In the genomic region with DNA sequence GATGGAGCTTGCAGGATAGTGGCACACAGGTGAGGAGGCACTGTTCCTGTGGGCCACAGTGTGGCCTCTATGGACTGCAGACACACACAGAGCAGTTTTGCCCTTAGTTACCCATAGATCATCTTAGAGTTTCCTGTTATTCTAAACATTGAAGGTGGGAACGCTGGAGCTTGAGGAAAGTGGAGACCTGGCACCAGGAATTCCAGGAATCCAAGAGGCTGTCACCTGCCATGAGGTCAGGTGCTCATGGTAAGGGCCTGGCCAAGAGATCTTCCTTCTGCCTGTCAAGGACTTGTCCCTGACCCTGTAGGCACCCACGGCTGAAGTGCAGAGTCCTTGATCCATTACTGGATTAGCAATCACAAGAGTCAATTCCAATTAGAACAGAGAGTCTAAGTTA, we compare ENCODE assay signal across 17 cellular contexts.
DNase-seq lines count a peak whose midpoint lies in the region; ATAC-seq and TF ChIP-seq lines count a peak whose summit lies in the region.
"Had no signal": no experiment of that assay in that cellular context is flagged by ENCODE, and none has a peak within 500 bp of the region (broad histone marks: within the 10 kb centered on the region; RNA-seq: fewer than 3 reads in every experiment).

No MANE protein-coding gene starts in this region.

- no peaks in the 10 kb centered on the region for H3K9me3 ChIP-seq in left ventricle myocardium inferior (replicated peaks)
- no peaks in the 10 kb centered on the region for H3K9me3 ChIP-seq in gastroesophageal sphincter
- H3K9me3 ChIP-seq in aorta (ENCODE audit: control insufficient read depth, low read length), result no peaks in the 10 kb centered on the region
- H3K9me3 ChIP-seq: body of pancreas had no signal

- peaks cover 69% of the 10 kb centered on the region for H3K4me1 ChIP-seq in left ventricle myocardium inferior
- H3K4me1 ChIP-seq in gastroesophageal sphincter, result peaks cover 25 to 76% (median 52%) of the 10 kb centered on the region in 3 donors
- H3K4me1 ChIP-seq in rectal smooth muscle tissue (ENCODE audit: control insufficient read depth, insufficient read depth, low read length), result peaks cover 37% of the 10 kb centered on the region
- peaks cover 2 to 15% of the 10 kb centered on the region in 2 donors for H3K4me1 ChIP-seq in aorta (ENCODE audit: control insufficient read depth in 1 of 2, insufficient read depth in 2 of 2, low read length in 2 of 2)

- no peak for TF ChIP-seq POLR2A in gastroesophageal sphincter (IDR thresholded peaks at IDR 0.05)

- H3K36me3 ChIP-seq in left ventricle myocardium inferior (no peaks in the 10 kb centered on the region), gastroesophageal sphincter (no peaks in the 10 kb centered on the region), rectal smooth muscle tissue (ENCODE audit: control insufficient read depth, insufficient read depth, low read length) (no peaks in the 10 kb centered on the region), aorta (ENCODE audit: control insufficient read depth in 1 of 2, insufficient read depth in 2 of 2, low read length in 1 of 2) (no peaks in the 10 kb centered on the region)

- no peak for TF ChIP-seq EP300 in gastroesophageal sphincter (IDR thresholded peaks at IDR 0.05)

- TF ChIP-seq CTCF in left ventricle myocardium inferior (IDR thresholded peaks at IDR 0.05; ENCODE audit: borderline replicate concordance), result no peak
- TF ChIP-seq CTCF in gastroesophageal sphincter (IDR thresholded peaks at IDR 0.05), result no peak

- intact Hi-C loops in left ventricle myocardium inferior (cut with micrococcal nuclease) (no loop called here), left cardiac atrium (cut with DNase I) (no loop called here), aorta (cut with DNase I) (loop anchor here in 1 of 2 donors (5.0 kb wide), 2 partner anchors 33 to 37 kb away; no protein-coding TSS in a partner anchor), head of caudate nucleus (cut with DNase I) (no loop called here)

- H3K27ac ChIP-seq in left ventricle myocardium inferior (replicated peaks), result peak overlapping the region; percentile 54
- H3K27ac ChIP-seq in gastroesophageal sphincter, result peak overlapping the region; percentile 37 to 85 (median 80)
- H3K27ac ChIP-seq in rectal smooth muscle tissue (ENCODE audit: low read depth, low read length), result peak overlapping the region; percentile 3
- H3K27ac ChIP-seq in aorta (ENCODE audit: low read depth in 1 of 2, low read length in 2 of 2), result peak overlapping the region; percentile 69 to 77

- DNase-seq in left ventricle myocardium inferior (no peak), left cardiac atrium (no peak), aorta (no peak), head of caudate nucleus (no peak), NCI-H69 (lab: John Stamatoyannopoulos, UW) (no peak)
- DNase-seq: activated CD4-positive, alpha-beta T cell treated with anti-CD3 and anti-CD28 coated beads for 36 hours; CD4-positive, alpha-beta T cell; effector CD4-positive, alpha-beta T cell; NCI-H526; stimulated activated CD4-positive, alpha-beta T cell treated with anti-CD3 and anti-CD28 coated beads, Interleukin-4, amount 100 ng/mL, for 1 hour; stimulated activated CD8-positive, alpha-beta memory T cell treated with anti-CD3 and anti-CD28 coated beads, Interleukin-4, amount 100 ng/mL, for 48 hours; T1000 had no signal

- H3K27me3 ChIP-seq in left ventricle myocardium inferior (ENCODE audit: low read depth), result no peaks in the 10 kb centered on the region
- H3K27me3 ChIP-seq in gastroesophageal sphincter, result no peaks in the 10 kb centered on the region
- no peaks in the 10 kb centered on the region for H3K27me3 ChIP-seq in rectal smooth muscle tissue (ENCODE audit: control insufficient read depth, insufficient read depth, low read length)
- H3K27me3 ChIP-seq in aorta (ENCODE audit: control insufficient read depth in 1 of 2, insufficient read depth in 2 of 2, low read length in 1 of 2), result no peaks in the 10 kb centered on the region
- H3K27me3 ChIP-seq: body of pancreas had no signal

- no peak overlapping the region for H3K9ac ChIP-seq in rectal smooth muscle tissue (ENCODE audit: low read length)

- WGBS in gastroesophageal sphincter (ENCODE audit: low coverage in 1 of 2), 2 donors, result 50 to 100% methylated on average over 1 of the region's 2 CpGs
- WGBS in aorta, 2 donors, result 77 to 88% methylated on average over 2 of the region's 2 CpGs

- ATAC-seq in left cardiac atrium (no peak), gastroesophageal sphincter (no peak), aorta (ENCODE audit: low FRiP score) (no peak), HG03432 (IDR thresholded peaks at IDR 0.05; ENCODE audit: unreplicated experiment) (no peak)
- ATAC-seq: activated CD4-positive, alpha-beta T cell treated with anti-CD3 and anti-CD28 coated beads for 36 hours; body of pancreas; HCT116 had no signal

- H3K4me3 ChIP-seq in left ventricle myocardium inferior (no peak overlapping the region), gastroesophageal sphincter (no peak overlapping the region), rectal smooth muscle tissue (ENCODE audit: low read length) (no peak overlapping the region), aorta (ENCODE audit: low read length in 2 of 2) (no peak overlapping the region)
- H3K4me3 ChIP-seq: body of pancreas had no signal

Comparison
In these comparisons a context has a peak if more than half of its experiments do, and no peak if none do; other contexts are left out.
1. H3K27ac ChIP-seq: peak in every context shown above with its lines; median percentile 80 in gastroesophageal sphincter; 73 in aorta; 54 in left ventricle myocardium inferior; 3 in rectal smooth muscle tissue.